In genomic region chr16:31181102-31181830, GRCh38 we compare ENCODE assay signal across 1 cellular context.
TF ChIP-seq lines count a peak whose summit lies in the region.

No MANE protein-coding gene starts in this region.

TF ChIP-seq in H1, 55 proteins besides CTCF, POLR2A, EP300 and RAD21:
- TF ChIP-seq CBX8 (IDR thresholded peaks at IDR 0.05; ENCODE audit: borderline replicate concordance, low read depth, low read length) (no peak), YY1 (IDR thresholded peaks at IDR 0.05; ENCODE audit: low read depth, low read length) (no peak), POU5F1 (IDR thresholded peaks at IDR 0.05; ENCODE audit: low read depth, low read length) (no peak), SIN3A (conservative IDR thresholded peaks at IDR 0.05 in 1 of 2, IDR thresholded peaks at IDR 0.05 in 1 of 2; ENCODE audit: low read depth in 1 of 2, low read length in 2 of 2) (peak in 1 of 2 experiments; percentile 13; a peak in 1 of 4 replicates)
TF ChIP-seq in H1: peak in this region for 1.
